Comparison of ENCODE assay signal across 30 cellular contexts in genomic region chr22:47718337-47718736, GRCh38.
"Had no signal": no experiment of that assay in that cellular context is flagged by ENCODE, and none has a peak within 500 bp of the region (broad histone marks: within the 10 kb centered on the region; RNA-seq: fewer than 3 reads in every experiment).

No MANE protein-coding gene starts in this region.

- ATAC-seq: activated CD4-positive, CD25-positive, alpha-beta regulatory T cell treated with anti-CD3 and anti-CD28 coated beads, Interleukin-2, amount 50 U/mL, for 24 hours; activated T-cell treated with anti-CD3 and anti-CD28 coated beads, Interleukin-2, amount 50 U/mL, for 4 hours; activated T-helper 17 cell treated with anti-CD3 and anti-CD28 coated beads, Interleukin-2, amount 50 U/mL, for 72 hours; esophagus mucosa; foreskin keratinocyte; gastrocnemius medialis; heart right ventricle; T-helper 17 cell had no signal

- H3K9me3 ChIP-seq: gastrocnemius medialis, heart right ventricle had no signal

- H3K27ac ChIP-seq: brain microvascular endothelial cell, coronary artery, dorsolateral prefrontal cortex, foreskin keratinocyte, gastrocnemius medialis, heart right ventricle, WERI-Rb-1 had no signal

- H3K27me3 ChIP-seq: brain microvascular endothelial cell, foreskin keratinocyte, gastrocnemius medialis had no signal

- DNase-seq: activated B cell treated with CpG ODN at 0.5 μM for 24 hours; activated CD4-positive, alpha-beta memory T cell treated with anti-CD3 and anti-CD28 coated beads, Interleukin-2, amount 10 ng/mL, durations not matched to agents 7 days and 5 days; activated CD4-positive, alpha-beta T cell treated with anti-CD3 and anti-CD28 coated beads, Interleukin-2, amount 10 ng/mL, durations not matched to agents 7 days and 5 days; activated CD4-positive, alpha-beta T cell treated with anti-CD3 and anti-CD28 coated beads, Interleukin-2, amount 50 U/mL, for 4 hours; activated CD8-positive, alpha-beta memory T cell treated with anti-CD3 and anti-CD28 coated beads for 24 hours; activated effector memory CD4-positive, alpha-beta T cell treated with Interleukin-2 at 50 U/mL for 16 hours; activated gamma-delta T cell treated with Interleukin-2 at 50 U/mL for 16 hours; activated naive CD4-positive, alpha-beta T cell treated with anti-CD3 and anti-CD28 coated beads, Interleukin-2, amount 50 U/mL, for 16 hours; activated naive CD4-positive, alpha-beta T cell treated with Interleukin-2 at 50 U/mL for 16 hours; activated T-cell treated with anti-CD3 and anti-CD28 coated beads, Interleukin-2, amount 50 U/mL, for 4 hours; amniotic stem cell; brain microvascular endothelial cell; dorsolateral prefrontal cortex; effector memory CD4-positive, alpha-beta T cell; endodermal cell; foreskin keratinocyte; gastrocnemius medialis; heart right ventricle; T-helper 1 cell; T-helper 17 cell; T1000; WERI-Rb-1 had no signal

- H3K27me3 Mint-ChIP-seq: activated CD4-positive, alpha-beta memory T cell treated with anti-CD3 and anti-CD28 coated beads, Interleukin-2, amount 10 ng/mL, durations not matched to agents 7 days and 5 days; activated CD4-positive, alpha-beta T cell treated with anti-CD3 and anti-CD28 coated beads, Interleukin-2, amount 10 ng/mL, durations not matched to agents 7 days and 5 days; dendritic cell treated with granulocyte-macrophage colony-stimulating factor and Interleukin-4, amounts not matched to agents 40 ng/mL and 50 ng/mL, for 4 days had no signal

- H3K36me3 Mint-ChIP-seq: activated naive CD8-positive, alpha-beta T cell had no signal

- H3K4me3 ChIP-seq: coronary artery, dorsolateral prefrontal cortex, gastrocnemius medialis, heart right ventricle had no signal

- H3K4me1 ChIP-seq: foreskin keratinocyte, gastrocnemius medialis, heart right ventricle had no signal

- H3K4me1 Mint-ChIP-seq: activated B cell treated with CpG ODN at 0.5 μM for 24 hours; activated CD4-positive, alpha-beta memory T cell treated with anti-CD3 and anti-CD28 coated beads, Interleukin-2, amount 10 ng/mL, durations not matched to agents 7 days and 5 days; activated CD4-positive, alpha-beta T cell treated with anti-CD3 and anti-CD28 coated beads, Interleukin-2, amount 10 ng/mL, durations not matched to agents 7 days and 5 days; activated T-helper 17 cell treated with anti-CD3 and anti-CD28 coated beads, Interleukin-2, amount 50 U/mL, for 72 hours; central memory CD8-positive, alpha-beta T cell; T-helper 17 cell had no signal

- H3K27ac Mint-ChIP-seq: activated B cell treated with CpG ODN at 0.5 μM for 24 hours; activated CD4-positive, alpha-beta memory T cell treated with anti-CD3 and anti-CD28 coated beads, Interleukin-2, amount 10 ng/mL, durations not matched to agents 7 days and 5 days; activated CD4-positive, alpha-beta T cell treated with anti-CD3 and anti-CD28 coated beads, Interleukin-2, amount 10 ng/mL, durations not matched to agents 7 days and 5 days; activated naive CD8-positive, alpha-beta T cell; activated T-helper 17 cell treated with anti-CD3 and anti-CD28 coated beads, Interleukin-2, amount 50 U/mL, for 72 hours; dendritic cell treated with granulocyte-macrophage colony-stimulating factor and Interleukin-4, amounts not matched to agents 40 ng/mL and 50 ng/mL, for 4 days; endodermal cell; T-helper 17 cell; T-helper 2 cell treated with Interferon-gamma antibody and Interleukin-4, amounts not matched to agents 5 μg/mL and 100 μg/mL, for 36 hours had no signal

- H3K36me3 ChIP-seq: brain microvascular endothelial cell, gastrocnemius medialis, heart right ventricle, WERI-Rb-1 had no signal

- H3K4me3 Mint-ChIP-seq: activated B cell treated with CpG ODN at 0.5 μM for 24 hours; activated CD4-positive, alpha-beta memory T cell treated with anti-CD3 and anti-CD28 coated beads, Interleukin-2, amount 10 ng/mL, durations not matched to agents 7 days and 5 days; activated CD4-positive, alpha-beta T cell treated with anti-CD3 and anti-CD28 coated beads, Interleukin-2, amount 10 ng/mL, durations not matched to agents 7 days and 5 days; activated naive CD8-positive, alpha-beta T cell; activated T-cell treated with anti-CD3 and anti-CD28 coated beads, Interleukin-2, amount 50 U/mL, for 4 hours; activated T-helper 17 cell treated with anti-CD3 and anti-CD28 coated beads, Interleukin-2, amount 50 U/mL, for 72 hours; central memory CD8-positive, alpha-beta T cell; dendritic cell treated with granulocyte-macrophage colony-stimulating factor and Interleukin-4, amounts not matched to agents 40 ng/mL and 50 ng/mL, for 4 days; endodermal cell; T-helper 17 cell; T-helper 2 cell treated with Interferon-gamma antibody and Interleukin-4, amounts not matched to agents 5 μg/mL and 100 μg/mL, for 36 hours had no signal

- H3K9me3 Mint-ChIP-seq: activated B cell treated with CpG ODN at 0.5 μM for 24 hours; activated CD4-positive, alpha-beta memory T cell treated with anti-CD3 and anti-CD28 coated beads, Interleukin-2, amount 10 ng/mL, durations not matched to agents 7 days and 5 days; activated CD4-positive, alpha-beta T cell treated with anti-CD3 and anti-CD28 coated beads, Interleukin-2, amount 10 ng/mL, durations not matched to agents 7 days and 5 days; activated T-cell treated with anti-CD3 and anti-CD28 coated beads, Interleukin-2, amount 50 U/mL, for 4 hours; activated T-helper 17 cell treated with anti-CD3 and anti-CD28 coated beads, Interleukin-2, amount 50 U/mL, for 72 hours; central memory CD8-positive, alpha-beta T cell; T-helper 2 cell treated with Interferon-gamma antibody and Interleukin-4, amounts not matched to agents 5 μg/mL and 100 μg/mL, for 36 hours had no signal
